In genomic region chr3:37984051-37984450, GRCh38 we compare ENCODE assay signal across 22 cellular contexts. TPM values are rescaled to one million over a fixed set of nuclear protein-coding genes. Genes with fewer than 3 reads are reported as not detected.
"Had no signal": no experiment of that assay in that cellular context is flagged by ENCODE, and none has a peak within 500 bp of the region (broad histone marks: within the 10 kb centered on the region; RNA-seq: fewer than 3 reads in every experiment).

No MANE protein-coding gene starts in this region.

- H3K9me3 Mint-ChIP-seq: activated CD4-positive, alpha-beta memory T cell treated with anti-CD3 and anti-CD28 coated beads, Interleukin-2, amount 10 ng/mL, durations not matched to agents 7 days and 5 days; activated naive CD8-positive, alpha-beta T cell treated with anti-CD3 and anti-CD28 coated beads, Interleukin-2, amount 10 ng/mL, durations not matched to agents 7 days and 5 days; activated T-cell treated with anti-CD3 and anti-CD28 coated beads, Interleukin-2, amount 50 U/mL, for 24 hours; activated T-helper 2 cell treated with anti-CD3 and anti-CD28 coated beads, Interferon-gamma antibody, Interleukin-2, Interleukin-4, amounts not matched to agents 10 μg/mL and 5 μg/mL and 100 μg/mL, durations not matched to agents 14 hours and 24 hours and 36 hours; naive thymus-derived CD4-positive, alpha-beta T cell; T-helper 2 cell treated with Interferon-gamma antibody and Interleukin-4, amounts not matched to agents 5 μg/mL and 100 μg/mL, for 36 hours had no signal

- H3K27me3 Mint-ChIP-seq: activated naive CD8-positive, alpha-beta T cell treated with anti-CD3 and anti-CD28 coated beads, Interleukin-2, amount 10 ng/mL, durations not matched to agents 7 days and 5 days; activated T-cell treated with anti-CD3 and anti-CD28 coated beads, Interleukin-2, amount 50 U/mL, for 24 hours; naive thymus-derived CD4-positive, alpha-beta T cell had no signal

- ATAC-seq: activated CD8-positive, alpha-beta memory T cell treated with anti-CD3 and anti-CD28 coated beads, Interleukin-2, amount 10 ng/mL, durations not matched to agents 7 days and 5 days; gastrocnemius medialis; left ventricle myocardium superior; mucosa of descending colon; naive thymus-derived CD4-positive, alpha-beta T cell; pancreas; sciatic nerve had no signal

- H3K36me3 Mint-ChIP-seq: activated CD8-positive, alpha-beta memory T cell treated with anti-CD3 and anti-CD28 coated beads, Interleukin-2, amount 10 ng/mL, durations not matched to agents 7 days and 5 days; activated naive CD8-positive, alpha-beta T cell treated with anti-CD3 and anti-CD28 coated beads, Interleukin-2, amount 10 ng/mL, durations not matched to agents 7 days and 5 days; naive thymus-derived CD4-positive, alpha-beta T cell had no signal

- H3K27ac Mint-ChIP-seq: activated CD4-positive, alpha-beta memory T cell treated with anti-CD3 and anti-CD28 coated beads, Interleukin-2, amount 10 ng/mL, durations not matched to agents 7 days and 5 days; activated CD8-positive, alpha-beta memory T cell treated with anti-CD3 and anti-CD28 coated beads, Interleukin-2, amount 10 ng/mL, durations not matched to agents 7 days and 5 days; activated T-cell treated with anti-CD3 and anti-CD28 coated beads, Interleukin-2, amount 50 U/mL, for 24 hours; activated T-helper 2 cell treated with anti-CD3 and anti-CD28 coated beads, Interferon-gamma antibody, Interleukin-2, Interleukin-4, amounts not matched to agents 10 μg/mL and 5 μg/mL and 100 μg/mL, durations not matched to agents 14 hours and 24 hours and 36 hours; T-helper 2 cell treated with Interferon-gamma antibody and Interleukin-4, amounts not matched to agents 5 μg/mL and 100 μg/mL, for 36 hours had no signal

- H3K4me1 Mint-ChIP-seq: activated CD4-positive, alpha-beta memory T cell treated with anti-CD3 and anti-CD28 coated beads, Interleukin-2, amount 10 ng/mL, durations not matched to agents 7 days and 5 days; activated CD8-positive, alpha-beta memory T cell treated with anti-CD3 and anti-CD28 coated beads, Interleukin-2, amount 10 ng/mL, durations not matched to agents 7 days and 5 days; activated naive CD8-positive, alpha-beta T cell treated with anti-CD3 and anti-CD28 coated beads, Interleukin-2, amount 10 ng/mL, durations not matched to agents 7 days and 5 days had no signal

- H3K4me1 ChIP-seq: gastrocnemius medialis had no signal

- H3K4me3 Mint-ChIP-seq: activated CD4-positive, alpha-beta memory T cell treated with anti-CD3 and anti-CD28 coated beads, Interleukin-2, amount 10 ng/mL, durations not matched to agents 7 days and 5 days; activated CD8-positive, alpha-beta memory T cell treated with anti-CD3 and anti-CD28 coated beads, Interleukin-2, amount 10 ng/mL, durations not matched to agents 7 days and 5 days; activated naive CD8-positive, alpha-beta T cell treated with anti-CD3 and anti-CD28 coated beads, Interleukin-2, amount 10 ng/mL, durations not matched to agents 7 days and 5 days; activated T-cell treated with anti-CD3 and anti-CD28 coated beads, Interleukin-2, amount 50 U/mL, for 24 hours; naive thymus-derived CD4-positive, alpha-beta T cell; T-helper 2 cell treated with Interferon-gamma antibody and Interleukin-4, amounts not matched to agents 5 μg/mL and 100 μg/mL, for 36 hours had no signal

- H3K27me3 ChIP-seq: dorsolateral prefrontal cortex, gastrocnemius medialis, pancreas, spleen had no signal

- H3K27ac ChIP-seq: gastrocnemius medialis had no signal

- DNase-seq: activated CD4-positive, alpha-beta memory T cell treated with anti-CD3 and anti-CD28 coated beads, Interleukin-2, amount 10 ng/mL, durations not matched to agents 7 days and 5 days; activated CD4-positive, alpha-beta T cell treated with anti-CD3 and anti-CD28 coated beads for 48 hours; activated CD4-positive, CD25-positive, alpha-beta regulatory T cell; activated CD8-positive, alpha-beta memory T cell treated with anti-CD3 and anti-CD28 coated beads, Interleukin-2, amount 10 ng/mL, durations not matched to agents 7 days and 5 days; activated naive CD4-positive, alpha-beta T cell treated with Interleukin-2 at 50 U/mL for 16 hours; activated naive CD8-positive, alpha-beta T cell treated with anti-CD3 and anti-CD28 coated beads, Interleukin-2, amount 10 ng/mL, durations not matched to agents 7 days and 5 days; activated T-cell treated with anti-CD3 and anti-CD28 coated beads, Interleukin-2, amount 50 U/mL, for 24 hours; amygdala; caudate nucleus; erythroblast; gastrocnemius medialis; left ventricle myocardium superior; mesenchymal stem cell; naive thymus-derived CD4-positive, alpha-beta T cell; stimulated activated naive CD4-positive, alpha-beta T cell had no signal

RNA-seq across cellular contexts. Expression of gene DLEC1, which starts 55.0 kb away (rescaled TPM):
- total RNA-seq: gastrocnemius medialis had no signal
